ENCODE assay signal across 17 cellular contexts in the genomic region with DNA sequence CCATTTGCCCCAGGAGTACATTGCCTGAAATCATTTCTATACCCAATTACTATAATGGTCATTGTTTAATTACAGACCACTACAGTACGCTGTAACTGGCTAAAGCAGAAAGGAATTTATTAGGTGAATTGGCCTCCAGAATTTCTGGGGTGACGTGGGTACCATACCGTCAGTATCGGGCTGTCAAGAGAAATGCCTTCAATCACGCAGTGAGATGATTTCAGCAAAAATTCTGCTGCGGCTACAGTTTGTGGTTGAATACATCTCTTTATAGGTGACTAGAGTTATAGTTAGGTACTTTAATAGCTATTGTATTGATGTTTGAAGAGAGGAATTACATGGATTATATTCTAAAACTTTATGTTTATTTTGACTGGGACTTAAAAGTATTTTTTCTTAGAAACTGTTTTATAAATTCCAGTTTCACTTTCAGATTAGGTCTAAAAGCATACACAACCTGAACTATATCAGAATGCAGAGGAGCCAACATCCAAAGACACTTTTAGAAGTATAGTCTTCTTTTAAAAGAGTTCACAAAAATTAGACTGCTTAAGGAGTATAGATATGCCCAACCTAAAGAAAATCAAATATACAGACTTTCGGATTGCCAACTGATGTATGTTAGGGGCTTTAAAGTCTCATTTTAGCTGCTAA.
DNase-seq lines count a peak whose midpoint lies in the region; ATAC-seq and TF ChIP-seq lines count a peak whose summit lies in the region.
"Had no signal": no experiment of that assay in that cellular context is flagged by ENCODE, and none has a peak within 500 bp of the region (broad histone marks: within the 10 kb centered on the region; RNA-seq: fewer than 3 reads in every experiment).

No MANE protein-coding gene starts in this region.

- ATAC-seq in activated T-cell treated with anti-CD3 and anti-CD28 coated beads, Interleukin-2, amount 50 U/mL, for 4 hours = peak in 1 of 2 donors; percentile 25
- ATAC-seq in HG02981 (IDR thresholded peaks at IDR 0.05; ENCODE audit: unreplicated experiment) (peak; percentile 45), natural killer cell (peak; percentile 65 to 81 (median 75))

- no peak for TF ChIP-seq CTCF in natural killer cell (IDR thresholded peaks at IDR 0.05)
- TF ChIP-seq CTCF in type B pancreatic cell (conservative IDR thresholded peaks at IDR 0.05) = no peak

- H3K36me3 Mint-ChIP-seq in activated T-cell treated with anti-CD3 and anti-CD28 coated beads, Interleukin-2, amount 50 U/mL, for 4 hours (ENCODE audit: insufficient read depth) = peaks cover 34% of the 10 kb centered on the region
- peaks cover 14% of the 10 kb centered on the region for H3K36me3 Mint-ChIP-seq in activated T-helper 1 cell treated with anti-CD3 and anti-CD28 coated beads, Interleukin-12 subunit alpha, Interleukin-12 subunit beta, Interleukin-2, Interleukin-4 antibody, amounts not matched to agents 30 ng/mL and 10 ng/mL and 1 ng/mL, durations not matched to agents 14 hours and 24 hours and 36 hours (ENCODE audit: low read depth)
- H3K36me3 Mint-ChIP-seq in natural killer cell = no peaks in the 10 kb centered on the region
- peaks cover 24% of the 10 kb centered on the region for H3K36me3 Mint-ChIP-seq in type B pancreatic cell

- H3K27ac Mint-ChIP-seq in activated T-helper 1 cell treated with anti-CD3 and anti-CD28 coated beads, Interleukin-12 subunit alpha, Interleukin-12 subunit beta, Interleukin-2, Interleukin-4 antibody, amounts not matched to agents 30 ng/mL and 10 ng/mL and 1 ng/mL, durations not matched to agents 14 hours and 24 hours and 36 hours = peak overlapping the region; percentile 76
- H3K27ac Mint-ChIP-seq in natural killer cell = peak overlapping the region; percentile 91 to 92
- no peak overlapping the region for H3K27ac Mint-ChIP-seq in type B pancreatic cell
- H3K27ac Mint-ChIP-seq: endodermal cell had no signal

- DNase-seq in activated T-cell treated with anti-CD3 and anti-CD28 coated beads, Interleukin-2, amount 50 U/mL, for 4 hours = no peak
- no peak for DNase-seq in activated T-cell treated with anti-CD3 and anti-CD28 coated beads, Interleukin-2, amount 50 U/mL, for 48 hours
- no peak for DNase-seq in activated T-helper 1 cell treated with anti-CD3 and anti-CD28 coated beads, Interleukin-12 subunit alpha, Interleukin-12 subunit beta, Interleukin-2, Interleukin-4 antibody, amounts not matched to agents 30 ng/mL and 10 ng/mL and 1 ng/mL, durations not matched to agents 14 hours and 24 hours and 36 hours (ENCODE audit: low spot score)
- DNase-seq in natural killer cell (no peak), NCI-H1436 (lab: John Stamatoyannopoulos, UW) (no peak), type B pancreatic cell (ENCODE audit: extremely low spot score, unreplicated experiment) (no peak), GF-D8 (lab: John Stamatoyannopoulos, UW) (no peak)
- DNase-seq: activated effector memory CD4-positive, alpha-beta T cell treated with anti-CD3 and anti-CD28 coated beads, Interleukin-2, amount 50 U/mL, for 16 hours; endodermal cell; GDM1; HCEC 1CT; mesendoderm; NCI-H1930; NCI-H69; nucleus accumbens; stomach had no signal

- H3K27me3 Mint-ChIP-seq in activated T-cell treated with anti-CD3 and anti-CD28 coated beads, Interleukin-2, amount 50 U/mL, for 4 hours (ENCODE audit: low read depth) = no peaks in the 10 kb centered on the region
- no peaks in the 10 kb centered on the region for H3K27me3 Mint-ChIP-seq in activated T-helper 1 cell treated with anti-CD3 and anti-CD28 coated beads, Interleukin-12 subunit alpha, Interleukin-12 subunit beta, Interleukin-2, Interleukin-4 antibody, amounts not matched to agents 30 ng/mL and 10 ng/mL and 1 ng/mL, durations not matched to agents 14 hours and 24 hours and 36 hours (ENCODE audit: insufficient read depth)
- H3K27me3 Mint-ChIP-seq in natural killer cell (ENCODE audit: low read depth in 2 of 2) (no peaks in the 10 kb centered on the region), type B pancreatic cell (no peaks in the 10 kb centered on the region)

- no peaks in the 10 kb centered on the region for H3K9me3 Mint-ChIP-seq in activated T-cell treated with anti-CD3 and anti-CD28 coated beads, Interleukin-2, amount 50 U/mL, for 4 hours
- no peaks in the 10 kb centered on the region for H3K9me3 Mint-ChIP-seq in activated T-helper 1 cell treated with anti-CD3 and anti-CD28 coated beads, Interleukin-12 subunit alpha, Interleukin-12 subunit beta, Interleukin-2, Interleukin-4 antibody, amounts not matched to agents 30 ng/mL and 10 ng/mL and 1 ng/mL, durations not matched to agents 14 hours and 24 hours and 36 hours
- H3K9me3 Mint-ChIP-seq in natural killer cell (no peaks in the 10 kb centered on the region), type B pancreatic cell (no peaks in the 10 kb centered on the region)

- peaks cover 15% of the 10 kb centered on the region for H3K4me1 Mint-ChIP-seq in activated T-cell treated with anti-CD3 and anti-CD28 coated beads, Interleukin-2, amount 50 U/mL, for 4 hours (ENCODE audit: low read depth)
- H3K4me1 Mint-ChIP-seq in activated T-helper 1 cell treated with anti-CD3 and anti-CD28 coated beads, Interleukin-12 subunit alpha, Interleukin-12 subunit beta, Interleukin-2, Interleukin-4 antibody, amounts not matched to agents 30 ng/mL and 10 ng/mL and 1 ng/mL, durations not matched to agents 14 hours and 24 hours and 36 hours (ENCODE audit: low read depth) = peaks cover 20% of the 10 kb centered on the region
- H3K4me1 Mint-ChIP-seq in natural killer cell = peaks cover 15 to 22% of the 10 kb centered on the region in 2 donors
- H3K4me1 Mint-ChIP-seq in type B pancreatic cell (ENCODE audit: unreplicated experiment) = no peaks in the 10 kb centered on the region

- intact Hi-C loops in activated T-helper 1 cell treated with anti-CD3 and anti-CD28 coated beads, Interleukin-12 subunit alpha, Interleukin-12 subunit beta, Interleukin-2, Interleukin-4 antibody, amounts not matched to agents 30 ng/mL and 10 ng/mL and 1 ng/mL, durations not matched to agents 14 hours and 24 hours and 36 hours (cut with micrococcal nuclease) = loop anchor here (5.0 to 10.0 kb wide), 2 partner anchors 124 to 839 kb away; a partner anchor contains a TSS
- intact Hi-C loops in natural killer cell (cut with micrococcal nuclease) = no loop called here

- peak overlapping the region; percentile 75 for H3K4me3 Mint-ChIP-seq in activated T-cell treated with anti-CD3 and anti-CD28 coated beads, Interleukin-2, amount 50 U/mL, for 4 hours
- H3K4me3 Mint-ChIP-seq in activated T-helper 1 cell treated with anti-CD3 and anti-CD28 coated beads, Interleukin-12 subunit alpha, Interleukin-12 subunit beta, Interleukin-2, Interleukin-4 antibody, amounts not matched to agents 30 ng/mL and 10 ng/mL and 1 ng/mL, durations not matched to agents 14 hours and 24 hours and 36 hours = peak overlapping the region; percentile 70
- H3K4me3 Mint-ChIP-seq in natural killer cell (peak overlapping the region; percentile 90), type B pancreatic cell (no peak overlapping the region)
- H3K4me3 Mint-ChIP-seq: endodermal cell had no signal
